In genomic region chr3:188577539-188577938, GRCh38 we compare ENCODE assay signal across 20 cellular contexts.
DNase-seq lines count a peak whose midpoint lies in the region; ATAC-seq and TF ChIP-seq lines count a peak whose summit lies in the region.
"Had no signal": no experiment of that assay in that cellular context is flagged by ENCODE, and none has a peak within 500 bp of the region (broad histone marks: within the 10 kb centered on the region; RNA-seq: fewer than 3 reads in every experiment).

No MANE protein-coding gene starts in this region.

- peaks cover 51 to 74% of the 10 kb centered on the region in 2 experiments for H3K79me1 ChIP-seq in IMR-90 (ENCODE audit: low read depth in 1 of 2, low read length in 2 of 2)

- no peak overlapping the region for H3K18ac ChIP-seq in IMR-90 (ENCODE audit: low read depth, low read length)

- H3K9me1 ChIP-seq in IMR-90 (ENCODE audit: insufficient read depth, low read length) = peaks cover 3% of the 10 kb centered on the region; the same call in 1 of the 2 replicates

- H3K27me3 Mint-ChIP-seq in chondrocyte (ENCODE audit: low read depth) = no peaks in the 10 kb centered on the region
- H3K27me3 Mint-ChIP-seq: CD4-positive, CD25-positive, alpha-beta regulatory T cell had no signal

- no peak overlapping the region for H2BK120ac ChIP-seq in IMR-90 (ENCODE audit: low read depth, low read length)

- H2AK9ac ChIP-seq in IMR-90 (replicated peaks; ENCODE audit: low read depth, low read length, poor library complexity) = no peak overlapping the region

- CTCF ChIA-PET in IMR-90 (lab: Yijun Ruan, JAX) = interaction anchor here (0.6 kb wide), 1 partner anchor 828 kb away, joined by 3 read pairs; no protein-coding TSS in a partner anchor

- H2AK5ac ChIP-seq in IMR-90 (ENCODE audit: low read depth, low read length) = no peak overlapping the region

- H3K9me3 Mint-ChIP-seq in chondrocyte (ENCODE audit: low read depth) = no peaks in the 10 kb centered on the region
- H3K9me3 Mint-ChIP-seq: CD4-positive, CD25-positive, alpha-beta regulatory T cell; H9 had no signal

- H3K4me3 Mint-ChIP-seq in chondrocyte (ENCODE audit: unreplicated experiment) = no peak overlapping the region
- H3K4me3 Mint-ChIP-seq: CD4-positive, CD25-positive, alpha-beta regulatory T cell; H9 had no signal

- in situ Hi-C loops in IMR-90 (cut with MboI; ENCODE audit: low sequenced_read_pairs) = no loop called here

- DNase-seq in IMR-90 (no peak), chondrocyte (ENCODE audit: low spot score) (no peak), DMS 273 treated with DMSO at 0.1 percent for 48 hours (lab: John Stamatoyannopoulos, UW) (no peak), NCI-H69 (lab: John Stamatoyannopoulos, UW) (no peak), NAMALWA (ENCODE audit: low spot score) (no peak), H7 (no peak)
- DNase-seq: CD4-positive, CD25-positive, alpha-beta regulatory T cell; DMS53; H9; MG63; NCI-H1105; NCI-H1694; NCI-H2107; NCI-H2227 treated with DMSO at 0.1 percent for 48 hours; NCI-H524; PC-3 had no signal

- H3K23ac ChIP-seq in IMR-90 (ENCODE audit: low read depth, low read length) = no peak overlapping the region

- WGBS in IMR-90 (ENCODE audit: extremely low coverage in 2 of 2, insufficient read length in 1 of 2), 2 experiments = no CpG with 5 or more reads among the region's 3 CpGs

- H2BK15ac ChIP-seq in IMR-90 (ENCODE audit: low read depth, low read length) = no peak overlapping the region

- no peak for TF ChIP-seq POLR2A in IMR-90 (IDR thresholded peaks at IDR 0.05; ENCODE audit: low read depth, low read length)

- H3K36me3 ChIP-seq in IMR-90 (ENCODE audit: control insufficient read depth, insufficient read depth, low read length) = peaks cover 1% of the 10 kb centered on the region; the same call in 1 of the 2 replicates
- no peaks in the 10 kb centered on the region for H3K36me3 ChIP-seq in muscle layer of duodenum (ENCODE audit: control insufficient read depth in 1 of 2, insufficient read depth in 2 of 2, low read length in 2 of 2)
- no peaks in the 10 kb centered on the region for H3K36me3 ChIP-seq in subcutaneous abdominal adipose tissue (ENCODE audit: control insufficient read depth in 5 of 5, insufficient read depth in 5 of 5, low read length in 5 of 5)
- no peaks in the 10 kb centered on the region for H3K36me3 ChIP-seq in H7 (replicated peaks; ENCODE audit: control insufficient read depth, insufficient read depth, low read length)
- H3K36me3 ChIP-seq: MG63 had no signal

- no peak overlapping the region for H2BK20ac ChIP-seq in IMR-90 (ENCODE audit: low read depth, low read length)

- no peaks in the 10 kb centered on the region for H3K9me3 ChIP-seq in IMR-90 (ENCODE audit: control insufficient read depth, insufficient read depth, low read length)
- no peaks in the 10 kb centered on the region for H3K9me3 ChIP-seq in muscle layer of duodenum (ENCODE audit: control insufficient read depth in 1 of 2, low read length in 2 of 2)
- no peaks in the 10 kb centered on the region for H3K9me3 ChIP-seq in subcutaneous abdominal adipose tissue (ENCODE audit: control insufficient read depth in 5 of 5, low read length in 5 of 5)
- H3K9me3 ChIP-seq: MG63, SJSA1 had no signal

- no peak overlapping the region for H4K8ac ChIP-seq in IMR-90 (ENCODE audit: low read depth in 2 of 2, low read length in 2 of 2)

- TF ChIP-seq RAD21 in IMR-90 (IDR thresholded peaks at IDR 0.05; ENCODE audit: low read length) = no peak

- no peak overlapping the region for H3K14ac ChIP-seq in IMR-90 (replicated peaks; ENCODE audit: low read depth, low read length)

- H2AFZ ChIP-seq in IMR-90 (replicated peaks; ENCODE audit: low read length, poor library complexity) = no peak overlapping the region

- no peak for ATAC-seq in IMR-90 (ENCODE audit: low read depth)
- ATAC-seq: PC-3 had no signal

- H3K27me3 ChIP-seq in IMR-90 (ENCODE audit: control insufficient read depth, insufficient read depth, low read length) (no peaks in the 10 kb centered on the region), muscle layer of duodenum (ENCODE audit: low read depth, low read length) (no peaks in the 10 kb centered on the region), subcutaneous abdominal adipose tissue (ENCODE audit: control insufficient read depth in 5 of 5, insufficient read depth in 4 of 5, low read length in 5 of 5) (no peaks in the 10 kb centered on the region), H7 (ENCODE audit: control insufficient read depth, insufficient read depth, low read length) (no peaks in the 10 kb centered on the region)
- H3K27me3 ChIP-seq: MG63, SJSA1 had no signal

- H4K91ac ChIP-seq in IMR-90 (ENCODE audit: insufficient read depth, low read depth, low read length) = no peak overlapping the region

- POLR2A ChIA-PET in IMR-90 (lab: Charles Lee; ENCODE audit: unreplicated experiment) = no interaction called here

- no peak overlapping the region for H3K4me2 ChIP-seq in IMR-90 (ENCODE audit: low read depth, low read length)

- dilution Hi-C loops in IMR-90 (cut with HindIII; ENCODE audit: low sequenced_read_pairs, unreplicated experiment) = no loop called here

- TF ChIP-seq CTCF in IMR-90 (conservative IDR thresholded peaks at IDR 0.05; ENCODE audit: low read depth, low read length) = no peak
- TF ChIP-seq CTCF in chondrocyte (IDR thresholded peaks at IDR 0.05) = no peak

- peak overlapping the region; percentile 92 for H3K27ac Mint-ChIP-seq in chondrocyte (ENCODE audit: unreplicated experiment)

- intact Hi-C loops in IMR-90 (cut with micrococcal nuclease) = no loop called here

- H3K9ac ChIP-seq in IMR-90 (ENCODE audit: low read depth, low read length) (no peak overlapping the region), subcutaneous abdominal adipose tissue (ENCODE audit: low read length in 5 of 5) (no peak overlapping the region)

- no peak overlapping the region for H3K27ac ChIP-seq in IMR-90 (ENCODE audit: insufficient read depth, low read length)
- H3K27ac ChIP-seq in muscle layer of duodenum (ENCODE audit: low read length) = peak overlapping the region; percentile 90
- H3K27ac ChIP-seq in subcutaneous abdominal adipose tissue (ENCODE audit: low read depth, low read length) = peak overlapping the region; percentile 33
- H3K27ac ChIP-seq: RWPE1, SJSA1 had no signal

- H3K4me1 Mint-ChIP-seq in chondrocyte (ENCODE audit: low read depth) = peaks cover 45% of the 10 kb centered on the region

- no peak overlapping the region for H3K56ac ChIP-seq in IMR-90 (ENCODE audit: extremely low read depth, insufficient read depth, low read length)

- no peak overlapping the region for H3K4ac ChIP-seq in IMR-90 (ENCODE audit: low read depth, low read length)

- 0 out of 2 replicates have a peak, but pooled peaks cover 5% of the 10 kb centered on the region for H4K20me1 ChIP-seq in IMR-90 (ENCODE audit: insufficient read depth, low read length)

- H3K36me3 Mint-ChIP-seq in chondrocyte (ENCODE audit: low read depth) = peaks cover 3% of the 10 kb centered on the region

- H3K4me1 ChIP-seq in IMR-90 (ENCODE audit: control insufficient read depth, insufficient read depth, low read length) = peaks cover 5% of the 10 kb centered on the region
- H3K4me1 ChIP-seq in muscle layer of duodenum (ENCODE audit: control insufficient read depth in 1 of 2, insufficient read depth in 2 of 2, low read length in 2 of 2) = peaks cover 9 to 10% of the 10 kb centered on the region in 2 donors
- H3K4me1 ChIP-seq in subcutaneous abdominal adipose tissue (ENCODE audit: control insufficient read depth in 5 of 5, insufficient read depth in 5 of 5, low read length in 5 of 5) = peaks cover 5 to 19% (median 6%) of the 10 kb centered on the region in 5 donors
- H3K4me1 ChIP-seq: SJSA1 had no signal

- no peak overlapping the region for H4K5ac ChIP-seq in IMR-90 (ENCODE audit: low read depth, low read length)

- H3K4me3 ChIP-seq in IMR-90 (ENCODE audit: insufficient read depth, low read depth, low read length) (no peak overlapping the region), muscle layer of duodenum (ENCODE audit: low read depth in 1 of 2, low read length in 2 of 2) (no peak overlapping the region), subcutaneous abdominal adipose tissue (ENCODE audit: low read depth in 1 of 5, low read length in 5 of 5) (no peak overlapping the region), H7 (ENCODE audit: insufficient read depth, low read depth, low read length) (no peak overlapping the region)
- H3K4me3 ChIP-seq: MG63, SJSA1 had no signal

- H2BK5ac ChIP-seq in IMR-90 (ENCODE audit: low read depth, low read length, poor library complexity, severe bottlenecking) = peak overlapping the region; percentile 21

- no TSS peak for BruUV-seq in IMR-90 (replicated peaks; lab: Mats Ljungman, UMichigan)

TF ChIP-seq in IMR-90, 13 proteins besides CTCF, POLR2A, EP300 and RAD21 (continues in another document):
- TF ChIP-seq ELK1 (IDR thresholded peaks at IDR 0.05; ENCODE audit: borderline replicate concordance, low read depth, low read length) = no peak
- no peak for TF ChIP-seq MAFK (IDR thresholded peaks at IDR 0.05; ENCODE audit: low read depth, low read length)
- TF ChIP-seq RCOR1 (IDR thresholded peaks at IDR 0.05; ENCODE audit: insufficient replicate concordance, low read length) = no peak
- TF ChIP-seq FOS (IDR thresholded peaks at IDR 0.05; ENCODE audit: low read depth, low read length) = no peak
- TF ChIP-seq USF2 (IDR thresholded peaks at IDR 0.05; ENCODE audit: low read depth, low read length) = no peak
- no peak for TF ChIP-seq NFE2L2 (IDR thresholded peaks at IDR 0.05; ENCODE audit: low read depth, low read length)
- TF ChIP-seq CHD1 (IDR thresholded peaks at IDR 0.05; ENCODE audit: low read depth, low read length) = no peak
- TF ChIP-seq RFX5 (IDR thresholded peaks at IDR 0.05; ENCODE audit: low read depth, low read length) = no peak
- no peak for TF ChIP-seq MAZ (IDR thresholded peaks at IDR 0.05; ENCODE audit: borderline replicate concordance, low read depth, low read length)
- TF ChIP-seq SMC3 (IDR thresholded peaks at IDR 0.05; ENCODE audit: low read depth, low read length) = no peak
- TF ChIP-seq BHLHE40 (IDR thresholded peaks at IDR 0.05; ENCODE audit: low read depth, low read length) = no peak
